Comparison of ENCODE assay signal across 9 cellular contexts in the genomic region with DNA sequence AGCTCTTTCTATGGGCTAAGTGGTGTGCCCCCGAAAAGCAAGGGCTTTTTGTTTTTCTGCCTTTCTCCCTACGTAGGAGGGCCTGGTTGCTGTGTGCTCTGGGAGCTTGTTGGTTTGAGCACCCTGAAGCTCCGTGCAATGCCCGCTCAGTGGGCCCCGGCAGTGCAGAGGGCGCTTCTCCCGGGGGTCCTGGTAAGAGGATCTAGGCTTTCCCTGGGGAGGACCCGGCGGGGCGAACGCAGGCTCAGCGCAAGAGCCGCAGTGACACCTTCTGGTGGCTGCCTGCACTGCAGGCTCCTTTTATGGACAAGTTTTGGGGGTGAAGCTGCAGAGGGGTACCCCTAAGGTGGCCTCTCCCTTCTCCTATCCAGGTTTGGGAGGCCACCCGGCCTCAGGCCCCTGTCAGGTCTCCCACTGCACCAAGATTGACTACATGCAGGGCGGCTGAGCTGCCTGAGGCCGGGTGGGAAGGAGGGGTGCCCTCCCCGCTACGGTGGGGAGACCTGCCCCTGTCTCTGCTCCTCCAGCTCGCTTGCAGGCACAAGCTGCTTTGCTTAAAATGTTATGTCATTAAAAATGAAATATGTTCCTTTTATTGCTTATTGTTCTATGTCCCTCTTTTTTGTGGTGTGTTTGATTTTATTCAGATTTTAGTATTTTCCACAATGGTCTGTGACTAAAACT.
DNase-seq lines count a peak whose midpoint lies in the region; ATAC-seq and TF ChIP-seq lines count a peak whose summit lies in the region.
"Had no signal": no experiment of that assay in that cellular context is flagged by ENCODE, and none has a peak within 500 bp of the region (broad histone marks: within the 10 kb centered on the region; RNA-seq: fewer than 3 reads in every experiment).

No MANE protein-coding gene starts in this region.

- H3K36me3 Mint-ChIP-seq in GM23338 (ENCODE audit: low read depth) (no peaks in the 10 kb centered on the region), T-cell (no peaks in the 10 kb centered on the region)
- H3K36me3 Mint-ChIP-seq: stimulated activated naive B cell treated with anti-CD40 and anti-IgM and Interleukin-4, amounts not matched to agents 10 μg/mL and 1 μg/mL and 100 μg/mL, for 72 hours had no signal

- CTCF ChIA-PET in T-cell (lab: Charles Lee): no interaction called here

- no peaks in the 10 kb centered on the region for H3K9me3 ChIP-seq in lower lobe of right lung

- H3K27ac ChIP-seq in GM23338 (ENCODE audit: low read depth) (no peak overlapping the region), lower lobe of right lung (no peak overlapping the region)

- peak overlapping the region; percentile 48; the same call in 1 of the 3 replicates for H3K4me3 Mint-ChIP-seq in GM23338
- no peak overlapping the region for H3K4me3 Mint-ChIP-seq in T-cell
- H3K4me3 Mint-ChIP-seq: stimulated activated naive B cell treated with anti-CD40 and anti-IgM and Interleukin-4, amounts not matched to agents 10 μg/mL and 1 μg/mL and 100 μg/mL, for 72 hours had no signal

- H3K9me3 Mint-ChIP-seq in GM23338 (no peaks in the 10 kb centered on the region), T-cell (peaks cover 0 to 3% (median 3%) of the 10 kb centered on the region in 3 donors)

- ATAC-seq in GM23338 (peak; percentile 98), lower lobe of right lung (peak; percentile 32 to 33), HG02870 (IDR thresholded peaks at IDR 0.05; ENCODE audit: unreplicated experiment) (no peak), HG03460 (IDR thresholded peaks at IDR 0.05; ENCODE audit: unreplicated experiment) (no peak), T-cell (replicated peaks in 1 of 4) (no peak)
- ATAC-seq: stimulated activated naive B cell treated with anti-CD40 and anti-IgM and Interleukin-4, amounts not matched to agents 10 μg/mL and 1 μg/mL and 100 μg/mL, for 72 hours had no signal

- no peaks in the 10 kb centered on the region for H3F3A ChIP-seq in GM23338 (replicated peaks; ENCODE audit: low read depth)

- H3K4me2 ChIP-seq in GM23338: peak overlapping the region; percentile 75

- H4K20me1 ChIP-seq in GM23338 (replicated peaks; ENCODE audit: insufficient read depth): no peaks in the 10 kb centered on the region

- no peaks in the 10 kb centered on the region for H3K9me2 ChIP-seq in GM23338 (ENCODE audit: insufficient read depth)

- H3K79me2 ChIP-seq in GM23338 (replicated peaks; ENCODE audit: insufficient read depth): no peaks in the 10 kb centered on the region

- intact Hi-C loops in lower lobe of right lung (cut with DNase I): no loop called here

- H3K27me3 ChIP-seq in GM23338 (ENCODE audit: insufficient read depth) (no peaks in the 10 kb centered on the region), lower lobe of right lung (ENCODE audit: low read depth) (peaks cover 3% of the 10 kb centered on the region)

- H2AFZ ChIP-seq in GM23338: peak overlapping the region; percentile 93

- TF ChIP-seq CTCF in AG10803 (conservative IDR thresholded peaks at IDR 0.05; ENCODE audit: low read length): peak; percentile 86
- peak; percentile 88 to 90 for TF ChIP-seq CTCF in GM23338 (conservative IDR thresholded peaks at IDR 0.05; ENCODE audit: low read depth in 2 of 2)
- peak; percentile 72 for TF ChIP-seq CTCF in lower lobe of right lung (IDR thresholded peaks at IDR 0.05)

- DNase-seq in AG10803 (ENCODE audit: low read depth): peak; percentile 12
- peak; percentile 79 for DNase-seq in GM23338 (ENCODE audit: low spot score)
- DNase-seq in astrocyte of the hippocampus (ENCODE audit: low read depth, low spot score): peak; percentile 65
- DNase-seq in lower lobe of right lung: no peak
- DNase-seq in SHP77 (lab: John Stamatoyannopoulos, UW): no peak
- DNase-seq in T-cell: no peak
- DNase-seq: stimulated activated naive B cell treated with anti-CD40 and anti-IgM and Interleukin-4, amounts not matched to agents 10 μg/mL and 1 μg/mL and 100 μg/mL, for 72 hours had no signal

- peaks cover 5% of the 10 kb centered on the region; the same call in 1 of the 2 replicates for H3K4me1 ChIP-seq in GM23338 (ENCODE audit: insufficient read depth)
- H3K4me1 ChIP-seq in lower lobe of right lung: no peaks in the 10 kb centered on the region

- H3K4me3 ChIP-seq in AG10803 (ENCODE audit: low read length): no peak overlapping the region
- peak overlapping the region; percentile 43 for H3K4me3 ChIP-seq in GM23338
- H3K4me3 ChIP-seq in lower lobe of right lung: no peak overlapping the region

- H3K27me3 Mint-ChIP-seq in GM23338 (ENCODE audit: insufficient read depth, low read depth, poor library complexity): no peaks in the 10 kb centered on the region
- no peaks in the 10 kb centered on the region for H3K27me3 Mint-ChIP-seq in T-cell

- H3K4me1 Mint-ChIP-seq in GM23338 (peaks cover 7% of the 10 kb centered on the region; the same call in 2 of the 3 replicates), T-cell (no peaks in the 10 kb centered on the region)
- H3K4me1 Mint-ChIP-seq: stimulated activated naive B cell treated with anti-CD40 and anti-IgM and Interleukin-4, amounts not matched to agents 10 μg/mL and 1 μg/mL and 100 μg/mL, for 72 hours had no signal

- no peaks in the 10 kb centered on the region for H3K36me3 ChIP-seq in GM23338 (ENCODE audit: insufficient read depth)
- H3K36me3 ChIP-seq in lower lobe of right lung: no peaks in the 10 kb centered on the region

- H3K27ac Mint-ChIP-seq in GM23338 (no peak overlapping the region), T-cell (no peak overlapping the region)
- H3K27ac Mint-ChIP-seq: stimulated activated naive B cell treated with anti-CD40 and anti-IgM and Interleukin-4, amounts not matched to agents 10 μg/mL and 1 μg/mL and 100 μg/mL, for 72 hours had no signal

- POLR2A ChIA-PET in T-cell (lab: Charles Lee): interaction anchor here in 1 of 2 donors (0.6 kb wide), 1 partner anchor 12 kb away, joined by 3 read pairs; no protein-coding TSS in a partner anchor

TF ChIP-seq in GM23338, 12 proteins besides CTCF, POLR2A, EP300 and RAD21:
- TF ChIP-seq EZH2phosphoT487 (IDR thresholded peaks at IDR 0.05; ENCODE audit: unreplicated experiment) (no peak), EZH2 (IDR thresholded peaks at IDR 0.05; ENCODE audit: low read depth, unreplicated experiment) (no peak), CREB1 (CRISPR knock-in tag; IDR thresholded peaks at IDR 0.05; ENCODE audit: low read depth) (no peak), POLR2AphosphoS5 (IDR thresholded peaks at IDR 0.05; ENCODE audit: low read depth) (no peak), ZNF331 (CRISPR knock-in tag; IDR thresholded peaks at IDR 0.05; ENCODE audit: low read depth) (no peak), STAT1 (IDR thresholded peaks at IDR 0.05; ENCODE audit: unreplicated experiment) (no peak), JUNB (IDR thresholded peaks at IDR 0.05; ENCODE audit: unreplicated experiment) (no peak)
- TF ChIP-seq, protein P1, sequence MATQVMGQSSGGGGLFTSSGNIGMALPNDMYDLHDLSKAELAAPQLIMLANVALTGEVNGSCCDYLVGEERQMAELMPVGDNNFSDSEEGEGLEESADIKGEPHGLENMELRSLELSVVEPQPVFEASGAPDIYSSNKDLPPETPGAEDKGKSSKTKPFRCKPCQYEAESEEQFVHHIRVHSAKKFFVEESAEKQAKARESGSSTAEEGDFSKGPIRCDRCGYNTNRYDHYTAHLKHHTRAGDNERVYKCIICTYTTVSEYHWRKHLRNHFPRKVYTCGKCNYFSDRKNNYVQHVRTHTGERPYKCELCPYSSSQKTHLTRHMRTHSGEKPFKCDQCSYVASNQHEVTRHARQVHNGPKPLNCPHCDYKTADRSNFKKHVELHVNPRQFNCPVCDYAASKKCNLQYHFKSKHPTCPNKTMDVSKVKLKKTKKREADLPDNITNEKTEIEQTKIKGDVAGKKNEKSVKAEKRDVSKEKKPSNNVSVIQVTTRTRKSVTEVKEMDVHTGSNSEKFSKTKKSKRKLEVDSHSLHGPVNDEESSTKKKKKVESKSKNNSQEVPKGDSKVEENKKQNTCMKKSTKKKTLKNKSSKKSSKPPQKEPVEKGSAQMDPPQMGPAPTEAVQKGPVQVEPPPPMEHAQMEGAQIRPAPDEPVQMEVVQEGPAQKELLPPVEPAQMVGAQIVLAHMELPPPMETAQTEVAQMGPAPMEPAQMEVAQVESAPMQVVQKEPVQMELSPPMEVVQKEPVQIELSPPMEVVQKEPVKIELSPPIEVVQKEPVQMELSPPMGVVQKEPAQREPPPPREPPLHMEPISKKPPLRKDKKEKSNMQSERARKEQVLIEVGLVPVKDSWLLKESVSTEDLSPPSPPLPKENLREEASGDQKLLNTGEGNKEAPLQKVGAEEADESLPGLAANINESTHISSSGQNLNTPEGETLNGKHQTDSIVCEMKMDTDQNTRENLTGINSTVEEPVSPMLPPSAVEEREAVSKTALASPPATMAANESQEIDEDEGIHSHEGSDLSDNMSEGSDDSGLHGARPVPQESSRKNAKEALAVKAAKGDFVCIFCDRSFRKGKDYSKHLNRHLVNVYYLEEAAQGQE (IDR thresholded peaks at IDR 0.05; ENCODE audit: unreplicated experiment): no peak

Comparison
In these comparisons a context has a peak if more than half of its experiments do, and no peak if none do; other contexts are left out.
1. DNase-seq: peak in AG10803 (single experiment), GM23338 (single experiment) and astrocyte of the hippocampus (single experiment); none in lower lobe of right lung (single experiment), SHP77 (0 of 2) and T-cell (0 of 34).
2. ATAC-seq: peak in GM23338 (single experiment) and lower lobe of right lung (2 of 2); none in HG02870 (single experiment), HG03460 (single experiment) and T-cell (0 of 4).
3. Peak in every context shown above with its lines, with median percentiles within 50 percentile points of each other: CTCF ChIP-seq.